In the genomic region with DNA sequence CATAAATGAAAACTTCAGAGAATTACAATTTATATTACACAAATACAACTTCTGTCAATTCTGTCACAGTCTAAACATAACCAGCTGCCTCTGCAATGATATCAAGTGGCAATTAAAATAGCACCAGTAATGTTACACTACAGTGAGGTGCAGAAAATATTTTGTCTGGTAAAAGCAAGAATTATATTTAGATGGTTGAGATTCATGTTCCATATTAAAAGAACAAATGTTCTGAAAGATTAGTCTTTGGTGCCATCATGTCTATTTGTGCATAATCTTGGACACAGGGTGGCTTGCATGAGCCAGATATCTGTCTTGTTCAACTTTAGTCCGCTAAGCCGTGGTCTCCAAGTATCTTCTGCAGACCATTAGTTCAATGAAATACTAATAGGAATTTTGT, we compare ENCODE assay signal across 23 cellular contexts. TPM values are rescaled to one million over a fixed set of nuclear protein-coding genes. Genes with fewer than 3 reads are reported as not detected.
"Had no signal": no experiment of that assay in that cellular context is flagged by ENCODE, and none has a peak within 500 bp of the region (broad histone marks: within the 10 kb centered on the region; RNA-seq: fewer than 3 reads in every experiment).

No MANE protein-coding gene starts in this region.

- ATAC-seq: effector memory CD8-positive, alpha-beta T cell; left colon; natural killer cell; right lobe of liver; stimulated activated memory B cell treated with anti-CD40 and anti-IgM and Interleukin-4, amounts not matched to agents 10 μg/mL and 1 μg/mL and 100 μg/mL, for 72 hours; stimulated activated naive CD8-positive, alpha-beta T cell treated with anti-CD3 and anti-CD28 coated beads, Interleukin-15, Interleukin-2, amounts not matched to agents 100 U/mL and 50 U/mL, for 24 hours had no signal

- DNase-seq: dermis blood vessel endothelial cell; effector memory CD8-positive, alpha-beta T cell; erythroblast; esophagus squamous epithelium; foreskin melanocyte; left colon; mesenchymal stem cell; natural killer cell; occipital lobe; ovary; posterior cingulate gyrus; retina; right lobe of liver; stimulated activated CD4-positive, alpha-beta T cell treated with anti-CD3 and anti-CD28 coated beads, Interleukin-2, amount 100 ng/mL, for 24 hours; stimulated activated CD4-positive, alpha-beta T cell treated with anti-CD3 and anti-CD28 coated beads, Interleukin-4, amount 100 ng/mL, for 4 hours; stimulated activated naive CD8-positive, alpha-beta T cell treated with anti-CD3 and anti-CD28 coated beads, Interleukin-15, Interleukin-2, amounts not matched to agents 100 U/mL and 50 U/mL, for 24 hours; substantia nigra; testis; tibial artery had no signal

- H3K9me3 ChIP-seq: ovary, right lobe of liver, testis had no signal

- H3K4me1 ChIP-seq: esophagus squamous epithelium, right lobe of liver, testis had no signal

- H3K27ac ChIP-seq: cardiac muscle cell, coronary artery, esophagus squamous epithelium, ovary, right lobe of liver, testis, tibial artery had no signal

- H3K27me3 ChIP-seq: cardiac muscle cell, esophagus squamous epithelium, ovary, right lobe of liver, testis, tibial artery had no signal

- H3K4me3 ChIP-seq: cardiac muscle cell, coronary artery, esophagus squamous epithelium, ovary, right lobe of liver, testis, tibial artery had no signal

- H3K36me3 ChIP-seq: cardiac muscle cell, esophagus squamous epithelium, ovary, right lobe of liver, tibial artery had no signal

RNA-seq across cellular contexts. Expression of a gene that starts 29.0 kb away (rescaled TPM):
- total RNA-seq: dermis blood vessel endothelial cell, lung microvascular endothelial cell, natural killer cell had no signal
